7 cellular contexts compared by ENCODE assay signal in genomic region chr10:100968839-100969174, GRCh38. TPM values are rescaled to one million over a fixed set of nuclear protein-coding genes. Genes with fewer than 3 reads are reported as not detected.
DNase-seq lines count a peak whose midpoint lies in the region; ATAC-seq and TF ChIP-seq lines count a peak whose summit lies in the region.
"Had no signal": no experiment of that assay in that cellular context is flagged by ENCODE, and none has a peak within 500 bp of the region (broad histone marks: within the 10 kb centered on the region; RNA-seq: fewer than 3 reads in every experiment).

No MANE protein-coding gene starts in this region.

- no peaks in the 10 kb centered on the region for H3K36me3 ChIP-seq in ovary

- H3K9me3 ChIP-seq in ovary, result no peaks in the 10 kb centered on the region

- DNase-seq in choroid plexus epithelial cell (ENCODE audit: low read depth) (no peak), ovary (no peak), putamen (ENCODE audit: low spot score) (no peak), NCI-H2081 treated with DMSO at 0.1 percent for 48 hours (lab: John Stamatoyannopoulos, UW) (no peak), NCI-H345 treated with DMSO at 0.1 percent for 48 hours (lab: John Stamatoyannopoulos, UW; ENCODE audit: unreplicated experiment) (no peak)
- DNase-seq: GOT3 had no signal

- no peak for TF ChIP-seq POLR2A in ovary (IDR thresholded peaks at IDR 0.05)

- H3K27ac ChIP-seq in ovary, result no peak overlapping the region

- H3K27me3 ChIP-seq in ovary, result no peaks in the 10 kb centered on the region

- peaks cover 8% of the 10 kb centered on the region for H3K4me1 ChIP-seq in ovary (ENCODE audit: insufficient read depth)

- peak; percentile 17 for ATAC-seq in HG03432 (IDR thresholded peaks at IDR 0.05; ENCODE audit: unreplicated experiment)

- H3K4me3 ChIP-seq in choroid plexus epithelial cell (ENCODE audit: low read depth, low read length), result peak overlapping the region; percentile 67
- H3K4me3 ChIP-seq in ovary, result peak overlapping the region; percentile 76

- TF ChIP-seq EP300 in ovary (IDR thresholded peaks at IDR 0.05), result no peak

- WGBS in ovary, 3 donors, result 10 to 19% (median 18%) methylated on average over 9 of the region's 9 CpGs

- TF ChIP-seq CTCF in choroid plexus epithelial cell (conservative IDR thresholded peaks at IDR 0.05; ENCODE audit: low read depth, low read length) (no peak), ovary (IDR thresholded peaks at IDR 0.05) (no peak)

- intact Hi-C loops in ovary (cut with DNase I), result loop anchor here in 1 of 4 donors (10.0 kb wide), 1 partner anchor 84 kb away; no protein-coding TSS in a partner anchor

RNA-seq across cellular contexts. Expression of gene SEMA4G, which starts 0.5 kb away (rescaled TPM):
- total RNA-seq in ovary, result 10 to 100 TPM in 5 of 7 donors, 1 to 10 TPM in 2; 5.9 to 24.9 (median 13.1) TPM
- polyA plus RNA-seq in ovary, result 10 to 100 TPM in 1 of 2 donors, 1 to 10 TPM in 1; 9.1 to 25.5 TPM

RNA-seq across cellular contexts. Expression of gene MRPL43, which starts 18.5 kb away (rescaled TPM):
- total RNA-seq in ovary, result 100 to 1,000 TPM in 1 of 7 donors, 10 to 100 TPM in 6; 68.2 to 113 (median 83.3) TPM
- 100 to 1,000 TPM in 1 of 2 donors, 10 to 100 TPM in 1; 56.6 to 126 TPM for polyA plus RNA-seq in ovary

RNA-seq across cellular contexts. Expression of gene TWNK, which starts 18.5 kb away (rescaled TPM):
- 10 to 100 TPM in 4 of 7 donors, 1 to 10 TPM in 3; 2.4 to 13.9 (median 10.7) TPM for total RNA-seq in ovary
- polyA plus RNA-seq in ovary, result 10 to 100 TPM in 1 of 2 donors, 1 to 10 TPM in 1; 5.3 to 12.5 TPM

RNA-seq across cellular contexts. Expression of gene LZTS2, which starts 30.8 kb away (rescaled TPM):
- 100 to 1,000 TPM in 2 of 7 donors, 10 to 100 TPM in 5; 60.6 to 121 (median 77.4) TPM for total RNA-seq in ovary
- 10 to 100 TPM in 1 of 2 donors, 1 to 10 TPM in 1; 9.4 to 93.9 TPM for polyA plus RNA-seq in ovary

RNA-seq across cellular contexts. Expression of gene SLF2, which starts 56.0 kb away (rescaled TPM):
- 10 to 100 TPM; 27.0 to 81.9 (median 42.1) TPM for total RNA-seq in ovary
- 10 to 100 TPM; 19.6 to 20.5 TPM for polyA plus RNA-seq in ovary
